ENCODE assay signal across 28 cellular contexts in the genomic region with DNA sequence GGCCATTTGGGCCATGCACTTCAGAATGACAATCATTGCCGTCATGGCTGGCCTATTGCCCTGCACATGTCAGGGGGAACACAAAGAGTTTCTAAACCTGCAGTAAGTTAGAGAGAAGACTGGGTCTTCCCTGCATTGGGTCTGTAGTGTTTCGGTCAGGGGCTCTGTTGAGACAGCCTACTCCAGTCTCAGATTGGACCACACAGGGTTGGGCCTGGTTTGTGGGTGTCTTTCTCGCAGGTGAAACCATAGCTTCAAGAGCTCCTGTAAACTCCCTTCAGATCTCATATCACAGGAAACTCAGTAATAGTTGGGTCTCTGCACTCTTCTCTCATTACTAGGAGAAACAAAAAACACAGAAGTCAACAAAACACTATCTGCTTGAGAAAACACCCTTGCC.
"Had no signal": no experiment of that assay in that cellular context is flagged by ENCODE, and none has a peak within 500 bp of the region (broad histone marks: within the 10 kb centered on the region; RNA-seq: fewer than 3 reads in every experiment).

No MANE protein-coding gene starts in this region.

- H3K36me3 Mint-ChIP-seq: activated naive CD8-positive, alpha-beta T cell; brain; WTC11 had no signal

- H3K27ac Mint-ChIP-seq: activated CD4-positive, alpha-beta memory T cell treated with anti-CD3 and anti-CD28 coated beads, Interleukin-2, amount 10 ng/mL, durations not matched to agents 7 days and 5 days; activated CD4-positive, alpha-beta T cell treated with anti-CD3 and anti-CD28 coated beads for 36 hours; activated naive CD8-positive, alpha-beta T cell; activated naive CD8-positive, alpha-beta T cell treated with anti-CD3 and anti-CD28 coated beads, Interleukin-2, amount 50 U/mL, for 24 hours; activated T-cell treated with anti-CD3 and anti-CD28 coated beads, Interleukin-2, amount 50 U/mL, for 24 hours; activated T-helper 2 cell treated with anti-CD3 and anti-CD28 coated beads, Interferon-gamma antibody, Interleukin-2, Interleukin-4, amounts not matched to agents 10 μg/mL and 5 μg/mL and 100 μg/mL, durations not matched to agents 14 hours and 24 hours and 36 hours; WTC11 had no signal

- ATAC-seq: activated CD4-positive, alpha-beta T cell treated with anti-CD3 and anti-CD28 coated beads for 36 hours; activated CD4-positive, CD25-positive, alpha-beta regulatory T cell treated with anti-CD3 and anti-CD28 coated beads, Interleukin-2, amount 50 U/mL, for 24 hours; activated naive CD8-positive, alpha-beta T cell treated with anti-CD3 and anti-CD28 coated beads, Interleukin-2, amount 50 U/mL, for 24 hours; WTC11 had no signal

- H3K4me3 Mint-ChIP-seq: activated CD4-positive, alpha-beta memory T cell treated with anti-CD3 and anti-CD28 coated beads, Interleukin-2, amount 10 ng/mL, durations not matched to agents 7 days and 5 days; activated CD4-positive, alpha-beta T cell treated with anti-CD3 and anti-CD28 coated beads for 36 hours; activated naive CD8-positive, alpha-beta T cell; activated naive CD8-positive, alpha-beta T cell treated with anti-CD3 and anti-CD28 coated beads, Interleukin-2, amount 50 U/mL, for 24 hours; activated T-cell treated with anti-CD3 and anti-CD28 coated beads, Interleukin-2, amount 50 U/mL, for 24 hours; brain; WTC11 had no signal

- DNase-seq: activated CD4-positive, alpha-beta memory T cell treated with anti-CD3 and anti-CD28 coated beads, Interleukin-2, amount 10 ng/mL, durations not matched to agents 7 days and 5 days; activated CD4-positive, alpha-beta T cell treated with anti-CD3 and anti-CD28 coated beads for 36 hours; activated CD4-positive, alpha-beta T cell treated with anti-CD3 and anti-CD28 coated beads, Interleukin-2, amount 50 U/mL, for 1 hour; activated gamma-delta T cell; activated naive CD4-positive, alpha-beta T cell treated with Interleukin-2 at 50 U/mL for 16 hours; activated naive CD8-positive, alpha-beta T cell treated with anti-CD3 and anti-CD28 coated beads, Interleukin-2, amount 50 U/mL, for 24 hours; activated T-cell treated with anti-CD3 and anti-CD28 coated beads, Interleukin-2, amount 50 U/mL, for 24 hours; anterior cingulate cortex; caudate nucleus; MM.1S; MV-4-11; NCI-H1092; NCI-H1436 treated with DMSO at 0.1 percent for 48 hours; NCI-H1694 treated with DMSO at 0.1 percent for 48 hours; NCI-H2029; NCI-H2171; NCI-H2227 treated with DMSO at 0.1 percent for 48 hours; NCI-H524 treated with DMSO at 0.1 percent for 48 hours; OCI-M1; Right ventricle myocardium superior; SW 1271; T-helper 1 cell had no signal

- H3K9me3 Mint-ChIP-seq: activated CD4-positive, alpha-beta memory T cell treated with anti-CD3 and anti-CD28 coated beads, Interleukin-2, amount 10 ng/mL, durations not matched to agents 7 days and 5 days; activated naive CD8-positive, alpha-beta T cell treated with anti-CD3 and anti-CD28 coated beads, Interleukin-2, amount 50 U/mL, for 24 hours; activated T-cell treated with anti-CD3 and anti-CD28 coated beads, Interleukin-2, amount 50 U/mL, for 24 hours; activated T-helper 2 cell treated with anti-CD3 and anti-CD28 coated beads, Interferon-gamma antibody, Interleukin-2, Interleukin-4, amounts not matched to agents 10 μg/mL and 5 μg/mL and 100 μg/mL, durations not matched to agents 14 hours and 24 hours and 36 hours; brain; WTC11 had no signal

- H3K27ac ChIP-seq: KMS-11 had no signal

- H3K27me3 Mint-ChIP-seq: activated CD4-positive, alpha-beta memory T cell treated with anti-CD3 and anti-CD28 coated beads, Interleukin-2, amount 10 ng/mL, durations not matched to agents 7 days and 5 days; activated CD4-positive, alpha-beta T cell treated with anti-CD3 and anti-CD28 coated beads for 36 hours; activated naive CD8-positive, alpha-beta T cell; activated naive CD8-positive, alpha-beta T cell treated with anti-CD3 and anti-CD28 coated beads, Interleukin-2, amount 50 U/mL, for 24 hours; activated T-cell treated with anti-CD3 and anti-CD28 coated beads, Interleukin-2, amount 50 U/mL, for 24 hours; brain had no signal

- H3K4me1 Mint-ChIP-seq: activated CD4-positive, alpha-beta memory T cell treated with anti-CD3 and anti-CD28 coated beads, Interleukin-2, amount 10 ng/mL, durations not matched to agents 7 days and 5 days; activated CD4-positive, alpha-beta T cell treated with anti-CD3 and anti-CD28 coated beads for 36 hours; brain had no signal
